In genomic region chr10:47318706-47319105, GRCh38 we compare ENCODE assay signal across 19 cellular contexts.
DNase-seq lines count a peak whose midpoint lies in the region; ATAC-seq and TF ChIP-seq lines count a peak whose summit lies in the region.
"Had no signal": no experiment of that assay in that cellular context is flagged by ENCODE, and none has a peak within 500 bp of the region (broad histone marks: within the 10 kb centered on the region; RNA-seq: fewer than 3 reads in every experiment).

No MANE protein-coding gene starts in this region.

- H4K20me1 ChIP-seq in OCI-LY1 (ENCODE audit: insufficient read depth, low read length): no peaks in the 10 kb centered on the region

- no peaks in the 10 kb centered on the region for H3K79me2 ChIP-seq in OCI-LY1 (ENCODE audit: insufficient read depth, low read length)

- 0 out of 2 replicates have a peak overlapping the region, but pooled peaks have one; percentile 63 for H2AFZ ChIP-seq in OCI-LY1 (ENCODE audit: low read length)

- H3K9ac ChIP-seq in OCI-LY1 (ENCODE audit: low read length): no peak overlapping the region

- no peaks in the 10 kb centered on the region for H3F3A ChIP-seq in OCI-LY1 (ENCODE audit: insufficient read depth, low read length)

- H3K4me1 ChIP-seq in OCI-LY1 (ENCODE audit: insufficient read depth, low read length, severe bottlenecking): no peaks in the 10 kb centered on the region
- H3K4me1 ChIP-seq: left lung, vagina had no signal

- no peaks in the 10 kb centered on the region for H3K36me3 ChIP-seq in OCI-LY1 (ENCODE audit: insufficient read depth, low read length)
- H3K36me3 ChIP-seq: left lung, vagina had no signal

- ATAC-seq in GM19467 (IDR thresholded peaks at IDR 0.05; ENCODE audit: unreplicated experiment) (no peak), GM19395 (IDR thresholded peaks at IDR 0.05; ENCODE audit: unreplicated experiment) (no peak)
- ATAC-seq: left lung, Panc1 had no signal

- H3K27me3 ChIP-seq in OCI-LY1 (ENCODE audit: insufficient read depth, low read length): no peaks in the 10 kb centered on the region
- H3K27me3 ChIP-seq: vagina had no signal

- H3K9me2 ChIP-seq in OCI-LY1 (ENCODE audit: low read depth, low read length): no peaks in the 10 kb centered on the region

- no peak overlapping the region for H3K4me3 ChIP-seq in OCI-LY1 (ENCODE audit: low read depth, low read length, poor library complexity, severe bottlenecking)
- H3K4me3 ChIP-seq: left lung, vagina had no signal

- in situ Hi-C loops in ACHN (cut with HindIII; ENCODE audit: low pct_ligation_motif_present, low pct_unique_long_range_greater_than_20kb, low sequenced_read_pairs): no loop called here

- H3K27ac ChIP-seq in OCI-LY1 (ENCODE audit: low read depth, low read length, poor library complexity, severe bottlenecking): no peak overlapping the region
- H3K27ac ChIP-seq: C4-2B, left lung, vagina had no signal

- H3K9me3 ChIP-seq in OCI-LY1 (ENCODE audit: low read length): no peaks in the 10 kb centered on the region
- H3K9me3 ChIP-seq: left lung, vagina had no signal

- DNase-seq in ACHN (peak; percentile 15), ELR (ENCODE audit: low read depth) (peak; percentile 16), iPS DF 19.7 (ENCODE audit: low read depth, low spot score) (peak; percentile 20), GDM1 (lab: John Stamatoyannopoulos, UW) (no peak), DMS153 treated with DMSO at 0.1 percent for 48 hours (lab: John Stamatoyannopoulos, UW; ENCODE audit: unreplicated experiment) (no peak)
- DNase-seq: activated B cell treated with CpG ODN at 0.5 μM for 24 hours; activated CD8-positive, alpha-beta memory T cell treated with anti-CD3 and anti-CD28 coated beads for 24 hours; activated gamma-delta T cell treated with Interleukin-2 at 50 U/mL for 16 hours; hippocampal formation; NCI-H446 treated with DMSO at 0.1 percent for 48 hours; stimulated activated CD4-positive, alpha-beta T cell treated with anti-CD3 and anti-CD28 coated beads, Interleukin-12 subunit alpha, Interleukin-12 subunit beta, amount 100 ng/mL, for 4 hours; T-helper 1 cell had no signal

- no peak overlapping the region for H3K4me2 ChIP-seq in OCI-LY1 (ENCODE audit: low read length)

- no peak for TF ChIP-seq CTCF in OCI-LY1 (IDR thresholded peaks at IDR 0.05; ENCODE audit: low read length)

Comparison
In these comparisons a context has a peak if more than half of its experiments do, and no peak if none do; other contexts are left out.
1. DNase-seq: peak in ACHN (single experiment), ELR (single experiment) and iPS DF 19.7 (single experiment); none in GDM1 (single experiment) and DMS153 treated with DMSO at 0.1 percent for 48 hours (single experiment).